ENCODE assay signal across 29 cellular contexts in genomic region chr7:3691478-3692151, GRCh38.
"Had no signal": no experiment of that assay in that cellular context is flagged by ENCODE, and none has a peak within 500 bp of the region (broad histone marks: within the 10 kb centered on the region; RNA-seq: fewer than 3 reads in every experiment).

No MANE protein-coding gene starts in this region.

- H3K4me3 ChIP-seq: breast epithelium, esophagus squamous epithelium, heart right ventricle, left lung, lower lobe of right lung, skin epidermis, thoracic aorta had no signal

- H3K4me3 Mint-ChIP-seq: activated CD4-positive, alpha-beta memory T cell treated with anti-CD3 and anti-CD28 coated beads, Interleukin-2, amount 10 ng/mL, durations not matched to agents 7 days and 5 days; activated CD4-positive, alpha-beta T cell treated with anti-CD3 and anti-CD28 coated beads, Interleukin-2, amount 10 ng/mL, durations not matched to agents 7 days and 5 days; activated naive CD4-positive, alpha-beta T cell treated with anti-CD3 and anti-CD28 coated beads, Interleukin-2, amount 50 U/mL, for 24 hours; activated naive CD8-positive, alpha-beta T cell treated with anti-CD3 and anti-CD28 coated beads, Interleukin-2, amount 50 U/mL, for 24 hours; activated T-cell treated with anti-CD3 and anti-CD28 coated beads, Interleukin-2, amount 50 U/mL, for 4 hours; central memory CD8-positive, alpha-beta T cell; natural killer cell; stimulated activated naive CD8-positive, alpha-beta T cell treated with anti-CD3 and anti-CD28 coated beads, Interleukin-15, Interleukin-2, amounts not matched to agents 100 ng/mL and 50 ng/mL, for 24 hours had no signal

- H3K36me3 ChIP-seq: breast epithelium, esophagus squamous epithelium, heart right ventricle, left lung, lower lobe of right lung, thoracic aorta had no signal

- ATAC-seq: activated naive CD8-positive, alpha-beta T cell treated with anti-CD3 and anti-CD28 coated beads, Interleukin-2, amount 50 U/mL, for 24 hours; activated T-cell treated with anti-CD3 and anti-CD28 coated beads, Interleukin-2, amount 50 U/mL, for 4 hours; heart right ventricle; left lung; lower lobe of right lung; natural killer cell; sciatic nerve had no signal

- H3K4me1 ChIP-seq: breast epithelium, esophagus squamous epithelium, heart right ventricle, left lung, lower lobe of right lung had no signal

- H3K27ac Mint-ChIP-seq: activated CD4-positive, alpha-beta memory T cell treated with anti-CD3 and anti-CD28 coated beads, Interleukin-2, amount 10 ng/mL, durations not matched to agents 7 days and 5 days; activated CD4-positive, alpha-beta T cell treated with anti-CD3 and anti-CD28 coated beads, Interleukin-2, amount 10 ng/mL, durations not matched to agents 7 days and 5 days; activated naive CD4-positive, alpha-beta T cell treated with anti-CD3 and anti-CD28 coated beads, Interleukin-2, amount 50 U/mL, for 24 hours; activated naive CD8-positive, alpha-beta T cell treated with anti-CD3 and anti-CD28 coated beads, Interleukin-2, amount 50 U/mL, for 24 hours; activated T-helper 2 cell treated with anti-CD3 and anti-CD28 coated beads, Interferon-gamma antibody, Interleukin-2, Interleukin-4, amounts not matched to agents 10 μg/mL and 5 μg/mL and 100 μg/mL, durations not matched to agents 14 hours and 24 hours and 36 hours; natural killer cell; stimulated activated naive CD8-positive, alpha-beta T cell treated with anti-CD3 and anti-CD28 coated beads, Interleukin-15, Interleukin-2, amounts not matched to agents 100 ng/mL and 50 ng/mL, for 24 hours had no signal

- H3K27ac ChIP-seq: breast epithelium, epithelial cell of prostate, esophagus squamous epithelium, heart right ventricle, left lung, lower lobe of right lung, skin epidermis, thoracic aorta, VCaP had no signal

- H3K9me3 Mint-ChIP-seq: activated CD4-positive, alpha-beta memory T cell treated with anti-CD3 and anti-CD28 coated beads, Interleukin-2, amount 10 ng/mL, durations not matched to agents 7 days and 5 days; activated CD4-positive, alpha-beta T cell treated with anti-CD3 and anti-CD28 coated beads, Interleukin-2, amount 10 ng/mL, durations not matched to agents 7 days and 5 days; activated naive CD4-positive, alpha-beta T cell treated with anti-CD3 and anti-CD28 coated beads, Interleukin-2, amount 50 U/mL, for 24 hours; activated naive CD8-positive, alpha-beta T cell treated with anti-CD3 and anti-CD28 coated beads, Interleukin-2, amount 50 U/mL, for 24 hours; activated T-cell treated with anti-CD3 and anti-CD28 coated beads, Interleukin-2, amount 50 U/mL, for 4 hours; activated T-helper 2 cell treated with anti-CD3 and anti-CD28 coated beads, Interferon-gamma antibody, Interleukin-2, Interleukin-4, amounts not matched to agents 10 μg/mL and 5 μg/mL and 100 μg/mL, durations not matched to agents 14 hours and 24 hours and 36 hours; central memory CD8-positive, alpha-beta T cell; natural killer cell; stimulated activated naive CD8-positive, alpha-beta T cell treated with anti-CD3 and anti-CD28 coated beads, Interleukin-15, Interleukin-2, amounts not matched to agents 100 ng/mL and 50 ng/mL, for 24 hours had no signal

- H3K27me3 Mint-ChIP-seq: activated CD4-positive, alpha-beta T cell treated with anti-CD3 and anti-CD28 coated beads, Interleukin-2, amount 10 ng/mL, durations not matched to agents 7 days and 5 days; activated naive CD4-positive, alpha-beta T cell treated with anti-CD3 and anti-CD28 coated beads, Interleukin-2, amount 50 U/mL, for 24 hours had no signal

- H3K36me3 Mint-ChIP-seq: activated naive CD4-positive, alpha-beta T cell treated with anti-CD3 and anti-CD28 coated beads, Interleukin-2, amount 50 U/mL, for 24 hours; natural killer cell had no signal

- H3K4me1 Mint-ChIP-seq: activated CD4-positive, alpha-beta memory T cell treated with anti-CD3 and anti-CD28 coated beads, Interleukin-2, amount 10 ng/mL, durations not matched to agents 7 days and 5 days; activated CD4-positive, alpha-beta T cell treated with anti-CD3 and anti-CD28 coated beads, Interleukin-2, amount 10 ng/mL, durations not matched to agents 7 days and 5 days; activated naive CD4-positive, alpha-beta T cell treated with anti-CD3 and anti-CD28 coated beads, Interleukin-2, amount 50 U/mL, for 24 hours; activated naive CD8-positive, alpha-beta T cell treated with anti-CD3 and anti-CD28 coated beads, Interleukin-2, amount 50 U/mL, for 24 hours; central memory CD8-positive, alpha-beta T cell; natural killer cell had no signal

- DNase-seq: activated CD4-positive, alpha-beta memory T cell treated with anti-CD3 and anti-CD28 coated beads, Interleukin-2, amount 10 ng/mL, durations not matched to agents 7 days and 5 days; activated CD4-positive, alpha-beta T cell treated with anti-CD3 and anti-CD28 coated beads, Interleukin-2, amount 10 ng/mL, durations not matched to agents 7 days and 5 days; activated CD4-positive, CD25-positive, alpha-beta regulatory T cell treated with anti-CD3 and anti-CD28 coated beads, Interleukin-2, amount 50 U/mL, for 72 hours; activated naive CD8-positive, alpha-beta T cell treated with anti-CD3 and anti-CD28 coated beads, Interleukin-2, amount 50 U/mL, for 24 hours; activated T-cell treated with anti-CD3 and anti-CD28 coated beads, Interleukin-2, amount 50 U/mL, for 4 hours; amygdala; dermis blood vessel endothelial cell; effector CD4-positive, alpha-beta T cell; esophagus squamous epithelium; foreskin melanocyte; heart right ventricle; left lung; lower lobe of right lung; mesenchymal stem cell; natural killer cell; stimulated activated CD4-positive, alpha-beta T cell treated with anti-CD3 and anti-CD28 coated beads, Interleukin-12 subunit alpha, Interleukin-12 subunit beta, amount 100 ng/mL, for 4 hours; stimulated activated CD4-positive, alpha-beta T cell treated with anti-CD3 and anti-CD28 coated beads, Interleukin-4, amount 100 ng/mL, for 1 hour; T-helper 9 cell; trophoblast cell had no signal

- H3K27me3 ChIP-seq: breast epithelium, esophagus squamous epithelium, left lung had no signal

- H3K9me3 ChIP-seq: breast epithelium, esophagus squamous epithelium, left lung, lower lobe of right lung, thoracic aorta had no signal
